9 cellular contexts compared by ENCODE assay signal in genomic region chr5:18281947-18282557, GRCh38.
A peak's percentile ranks its signal among the peaks of the same experiment; 100 is the strongest.
DNase-seq lines count a peak whose midpoint lies in the region; ATAC-seq and TF ChIP-seq lines count a peak whose summit lies in the region.
"Had no signal": no experiment of that assay in that cellular context is flagged by ENCODE, and none has a peak within 500 bp of the region (broad histone marks: within the 10 kb centered on the region; RNA-seq: fewer than 3 reads in every experiment).

No MANE protein-coding gene starts in this region.

- CTCF ChIA-PET in A673 (lab: Charles Lee) = interaction anchor here (0.5 to 1.0 kb wide), 4 partner anchors 800 to 1066 kb away, joined by 4 to 11 read pairs (median 5); partner anchors contain the start of gene BASP1

- H3K4me3 ChIP-seq in A673 (ENCODE audit: low read depth, low read length, poor library complexity, severe bottlenecking) = no peak overlapping the region
- no peak overlapping the region for H3K4me3 ChIP-seq in choroid plexus epithelial cell (ENCODE audit: low read depth, low read length)

- H3K27me3 Mint-ChIP-seq in HFFc6 (ENCODE audit: insufficient read depth) = peaks cover 5% of the 10 kb centered on the region
- H3K27me3 Mint-ChIP-seq in osteocyte (ENCODE audit: unreplicated experiment) = peaks cover 6% of the 10 kb centered on the region
- H3K27me3 Mint-ChIP-seq: activated naive CD8-positive, alpha-beta T cell treated with anti-CD3 and anti-CD28 coated beads, Interleukin-2, amount 10 ng/mL, durations not matched to agents 7 days and 5 days had no signal

- BruUV-seq in A673 (replicated peaks; lab: Mats Ljungman, UMichigan) = no TSS peak

- no peak for ATAC-seq in GM21786 (IDR thresholded peaks at IDR 0.05; ENCODE audit: unreplicated experiment)
- no peak for ATAC-seq in HG03469 (IDR thresholded peaks at IDR 0.05; ENCODE audit: unreplicated experiment)

- H3K36me3 Mint-ChIP-seq in HFFc6 (ENCODE audit: low read depth) (no peaks in the 10 kb centered on the region), osteocyte (ENCODE audit: unreplicated experiment) (peaks cover 3% of the 10 kb centered on the region)
- H3K36me3 Mint-ChIP-seq: activated naive CD8-positive, alpha-beta T cell treated with anti-CD3 and anti-CD28 coated beads, Interleukin-2, amount 10 ng/mL, durations not matched to agents 7 days and 5 days had no signal

- DNase-seq in A673 (ENCODE audit: low spot score) = peak; percentile 77
- peak; percentile 51 for DNase-seq in HFFc6
- DNase-seq in NCI-H774 (lab: John Stamatoyannopoulos, UW) = peak; percentile 60
- peak; percentile 82 for DNase-seq in choroid plexus epithelial cell (ENCODE audit: low read depth)
- DNase-seq in osteocyte (ENCODE audit: extremely low spot score, unreplicated experiment) = no peak
- DNase-seq in GDM1 (lab: John Stamatoyannopoulos, UW) = no peak
- DNase-seq: activated naive CD8-positive, alpha-beta T cell treated with anti-CD3 and anti-CD28 coated beads, Interleukin-2, amount 10 ng/mL, durations not matched to agents 7 days and 5 days had no signal

- intact Hi-C loops in A673 (cut with micrococcal nuclease; ENCODE audit: unreplicated experiment) = loop anchor here (1.0 to 10.0 kb wide), 3 partner anchors 167 to 1067 kb away; no protein-coding TSS in a partner anchor

- no peak overlapping the region for H3K27ac ChIP-seq in A673 (ENCODE audit: low read depth, low read length, poor library complexity, severe bottlenecking)

- no peaks in the 10 kb centered on the region for H3K4me1 ChIP-seq in A673 (ENCODE audit: insufficient read depth, low read length, poor library complexity, severe bottlenecking)

- H3K9me3 Mint-ChIP-seq in HFFc6 (no peaks in the 10 kb centered on the region), osteocyte (ENCODE audit: unreplicated experiment) (peaks cover 5% of the 10 kb centered on the region)

- POLR2A ChIA-PET in A673 (lab: Charles Lee; ENCODE audit: low non-redundant PET) = no interaction called here

- no peaks in the 10 kb centered on the region for H3K4me1 Mint-ChIP-seq in HFFc6 (ENCODE audit: low read depth)
- H3K4me1 Mint-ChIP-seq in osteocyte (ENCODE audit: unreplicated experiment) = no peaks in the 10 kb centered on the region
- H3K4me1 Mint-ChIP-seq: activated naive CD8-positive, alpha-beta T cell treated with anti-CD3 and anti-CD28 coated beads, Interleukin-2, amount 10 ng/mL, durations not matched to agents 7 days and 5 days had no signal

- H3K4me3 Mint-ChIP-seq in HFFc6 (no peak overlapping the region), osteocyte (ENCODE audit: unreplicated experiment) (no peak overlapping the region)
- H3K4me3 Mint-ChIP-seq: activated naive CD8-positive, alpha-beta T cell treated with anti-CD3 and anti-CD28 coated beads, Interleukin-2, amount 10 ng/mL, durations not matched to agents 7 days and 5 days had no signal

- no peaks in the 10 kb centered on the region for H3K36me3 ChIP-seq in A673 (ENCODE audit: insufficient read depth, low read length, poor library complexity, severe bottlenecking)

- peak; percentile 72 for TF ChIP-seq CTCF in A673 (conservative IDR thresholded peaks at IDR 0.05; ENCODE audit: low read depth, low read length)
- peak; percentile 79 for TF ChIP-seq CTCF in HFFc6 (IDR thresholded peaks at IDR 0.05)
- TF ChIP-seq CTCF in choroid plexus epithelial cell (conservative IDR thresholded peaks at IDR 0.05; ENCODE audit: low read depth, low read length) = peak; percentile 63
- peak; percentile 72 for TF ChIP-seq CTCF in osteocyte (IDR thresholded peaks at IDR 0.05)

- no peaks in the 10 kb centered on the region for H3K9me3 ChIP-seq in A673 (ENCODE audit: low read depth, low read length, poor library complexity, severe bottlenecking)

- H3K27ac Mint-ChIP-seq in HFFc6 (no peak overlapping the region), osteocyte (ENCODE audit: unreplicated experiment) (no peak overlapping the region)
- H3K27ac Mint-ChIP-seq: activated naive CD8-positive, alpha-beta T cell treated with anti-CD3 and anti-CD28 coated beads, Interleukin-2, amount 10 ng/mL, durations not matched to agents 7 days and 5 days had no signal

- no peaks in the 10 kb centered on the region for H3K27me3 ChIP-seq in A673 (replicated peaks; ENCODE audit: insufficient read depth, low read depth, low read length, poor library complexity)

Comparison
In these comparisons a context has a peak if more than half of its experiments do, and no peak if none do; other contexts are left out.
1. DNase-seq: peak in A673 (single experiment), HFFc6 (single experiment), NCI-H774 (single experiment) and choroid plexus epithelial cell (single experiment); none in osteocyte (single experiment) and GDM1 (single experiment).
2. Peak in every context shown above with its lines, with median percentiles within 50 percentile points of each other: CTCF ChIP-seq.